21 cellular contexts compared by ENCODE assay signal in the genomic region with DNA sequence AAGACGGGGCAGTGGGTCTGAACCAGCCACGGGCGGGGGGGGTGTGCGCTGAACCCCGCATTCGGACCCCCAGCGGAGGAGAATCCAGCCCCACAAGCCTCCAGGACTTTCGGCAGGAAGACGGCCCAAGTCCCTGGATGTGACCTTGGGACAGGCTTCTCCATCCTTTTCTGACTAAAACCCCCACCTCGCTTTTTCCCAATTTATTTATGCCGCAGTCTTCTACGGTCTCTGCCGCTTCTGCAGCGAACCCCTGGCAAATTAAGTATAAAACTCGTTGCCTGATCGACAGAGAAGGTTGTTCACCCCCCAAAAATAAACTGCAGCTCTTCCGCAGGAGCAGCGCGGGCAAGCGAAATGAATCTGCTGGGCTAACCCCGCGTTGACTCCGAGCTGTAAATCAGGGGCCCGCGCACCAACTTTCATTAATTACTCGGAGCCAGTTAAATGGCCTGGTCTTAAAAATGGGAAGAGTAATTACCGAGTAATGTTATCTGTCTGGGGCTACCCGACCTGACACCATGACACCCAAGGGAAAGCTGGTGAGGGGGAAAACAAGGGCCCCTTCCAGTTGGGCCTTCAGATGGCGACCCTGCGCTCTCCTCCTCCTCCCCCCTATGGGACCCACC. TPM values are rescaled to one million over a fixed set of nuclear protein-coding genes. Genes with fewer than 3 reads are reported as not detected.
"Had no signal": no experiment of that assay in that cellular context is flagged by ENCODE, and none has a peak within 500 bp of the region (broad histone marks: within the 10 kb centered on the region; RNA-seq: fewer than 3 reads in every experiment).

No MANE protein-coding gene starts in this region.

- ATAC-seq: left ventricle myocardium superior; stimulated activated naive CD8-positive, alpha-beta T cell treated with anti-CD3 and anti-CD28 coated beads, Interleukin-15, Interleukin-2, amounts not matched to agents 100 U/mL and 50 U/mL, for 24 hours had no signal

- H3K9me3 ChIP-seq: breast epithelium, tibial artery had no signal

- FAIRE-seq: colon had no signal

- H3K4me3 Mint-ChIP-seq: activated CD4-positive, alpha-beta memory T cell treated with anti-CD3 and anti-CD28 coated beads for 36 hours; activated naive CD8-positive, alpha-beta T cell treated with anti-CD3 and anti-CD28 coated beads for 36 hours; central memory CD8-positive, alpha-beta T cell; immature natural killer cell; natural killer cell treated with Interleukin-12 subunit alpha and Interleukin-12 subunit beta and Interleukin-15 and Interleukin-18, amount 100 ng/mL, for 72 hours had no signal

- H3K4me3 ChIP-seq: breast epithelium, tibial artery had no signal

- H3K9me3 Mint-ChIP-seq: activated CD4-positive, alpha-beta memory T cell treated with anti-CD3 and anti-CD28 coated beads for 36 hours; activated naive CD8-positive, alpha-beta T cell treated with anti-CD3 and anti-CD28 coated beads for 36 hours; central memory CD8-positive, alpha-beta T cell; natural killer cell treated with Interleukin-12 subunit alpha and Interleukin-12 subunit beta and Interleukin-15 and Interleukin-18, amount 100 ng/mL, for 72 hours had no signal

- H3K4me1 ChIP-seq: foreskin keratinocyte had no signal

- H3K36me3 ChIP-seq: breast epithelium, tibial artery had no signal

- H3K4me1 Mint-ChIP-seq: central memory CD8-positive, alpha-beta T cell had no signal

- DNase-seq: activated CD4-positive, alpha-beta memory T cell treated with anti-CD3 and anti-CD28 coated beads for 36 hours; activated CD4-positive, alpha-beta T cell treated with anti-CD3 and anti-CD28 coated beads for 48 hours; activated naive CD4-positive, alpha-beta T cell treated with Interleukin-2 at 50 U/mL for 16 hours; activated naive CD8-positive, alpha-beta T cell treated with anti-CD3 and anti-CD28 coated beads for 36 hours; activated T-cell treated with anti-CD3 and anti-CD28 coated beads, Interleukin-2, amount 50 U/mL, for 48 hours; amniotic stem cell; effector memory CD4-positive, alpha-beta T cell; foreskin keratinocyte; immature natural killer cell; left ventricle myocardium superior; occipital lobe; stimulated activated CD4-positive, alpha-beta T cell treated with anti-CD3 and anti-CD28 coated beads, Interleukin-4, amount 100 ng/mL, for 24 hours; stimulated activated naive CD8-positive, alpha-beta T cell treated with anti-CD3 and anti-CD28 coated beads, Interleukin-15, Interleukin-2, amounts not matched to agents 100 U/mL and 50 U/mL, for 24 hours; tibial artery had no signal

- H3K27ac ChIP-seq: breast epithelium, foreskin keratinocyte, tibial artery had no signal

- H3K27ac Mint-ChIP-seq: activated CD4-positive, alpha-beta memory T cell treated with anti-CD3 and anti-CD28 coated beads for 36 hours; activated naive CD8-positive, alpha-beta T cell treated with anti-CD3 and anti-CD28 coated beads for 36 hours; immature natural killer cell; natural killer cell treated with Interleukin-12 subunit alpha and Interleukin-12 subunit beta and Interleukin-15 and Interleukin-18, amount 100 ng/mL, for 72 hours had no signal

- H3K36me3 Mint-ChIP-seq: activated CD4-positive, alpha-beta memory T cell treated with anti-CD3 and anti-CD28 coated beads for 36 hours; activated naive CD8-positive, alpha-beta T cell treated with anti-CD3 and anti-CD28 coated beads for 36 hours; immature natural killer cell; natural killer cell treated with Interleukin-12 subunit alpha and Interleukin-12 subunit beta and Interleukin-15 and Interleukin-18, amount 100 ng/mL, for 72 hours had no signal

RNA-seq across cellular contexts. Expression of a gene that starts 6.6 kb away (rescaled TPM):
- total RNA-seq: activated CD4-positive, alpha-beta memory T cell treated with anti-CD3 and anti-CD28 coated beads for 36 hours; activated naive CD8-positive, alpha-beta T cell treated with anti-CD3 and anti-CD28 coated beads for 36 hours; dermis microvascular lymphatic vessel endothelial cell; natural killer cell treated with Interleukin-12 subunit alpha and Interleukin-12 subunit beta and Interleukin-15 and Interleukin-18, amount 100 ng/mL, for 72 hours; occipital lobe; T-helper 2 cell treated with Interferon-gamma antibody and Interleukin-4, amounts not matched to agents 100 ng/mL and 5 ng/mL, for 36 hours had no signal
- polyA plus RNA-seq: esophagus, foreskin keratinocyte, immature natural killer cell had no signal
